11 cellular contexts compared by ENCODE assay signal in the genomic region with DNA sequence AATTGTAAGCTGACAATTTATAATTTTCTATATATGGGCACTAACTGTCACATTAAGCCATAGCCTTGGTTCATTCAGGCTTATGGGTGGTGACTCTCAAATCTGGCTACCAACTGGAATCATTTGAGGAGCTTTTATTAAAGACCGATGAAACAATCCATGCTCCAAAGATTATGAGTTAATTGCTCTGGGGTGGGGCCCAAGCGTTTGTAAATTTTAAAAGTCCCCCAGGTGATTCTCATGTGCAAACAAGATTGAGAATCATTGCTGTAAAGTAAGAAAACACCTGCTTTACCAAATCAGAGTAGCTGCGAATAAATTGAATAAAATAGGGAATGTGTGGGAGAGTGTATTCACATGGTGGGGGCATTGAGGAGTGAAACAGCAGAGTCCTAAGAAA.
"Had no signal": no experiment of that assay in that cellular context is flagged by ENCODE, and none has a peak within 500 bp of the region (broad histone marks: within the 10 kb centered on the region; RNA-seq: fewer than 3 reads in every experiment).

No MANE protein-coding gene starts in this region.

- H3K4me1 ChIP-seq: HAP-1 had no signal

- ATAC-seq: GM23338, HCT116 had no signal

- FAIRE-seq: H1, H54 had no signal

- DNase-seq: GM23248, GOT3, H7, H9, HCEC 1CT, HFFc6 had no signal

- H3K27ac ChIP-seq: GM23248 had no signal

- H3K36me3 ChIP-seq: HAP-1 had no signal

- H3K9me3 ChIP-seq: HAP-1 had no signal

- H3K4me3 ChIP-seq: GM23248, GM23338, HAP-1 had no signal
